ENCODE assay signal across 10 cellular contexts in the genomic region with DNA sequence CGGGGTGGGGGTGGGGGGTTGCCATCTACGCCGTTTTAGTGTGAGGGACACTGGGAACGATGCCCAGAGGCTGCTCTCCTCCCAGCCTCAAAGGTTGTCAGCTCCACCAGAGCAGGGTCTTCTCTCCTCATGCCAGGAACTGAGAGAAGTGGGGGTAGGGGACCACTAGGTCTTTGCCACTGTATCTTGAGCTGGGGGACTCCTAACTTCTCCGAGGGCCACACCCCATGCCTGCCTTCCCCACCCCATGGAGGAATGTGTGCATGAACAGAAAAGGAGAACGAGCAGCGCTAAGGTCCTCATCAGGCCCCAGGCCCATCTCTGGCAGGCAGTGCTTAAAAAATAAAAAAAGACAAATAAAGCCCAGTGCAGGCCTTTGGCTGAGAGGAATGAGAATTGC. TPM values are rescaled to one million over a fixed set of nuclear protein-coding genes. Genes with fewer than 3 reads are reported as not detected.
A peak's percentile ranks its signal among the peaks of the same experiment; 100 is the strongest.
DNase-seq lines count a peak whose midpoint lies in the region; ATAC-seq and TF ChIP-seq lines count a peak whose summit lies in the region.
"Had no signal": no experiment of that assay in that cellular context is flagged by ENCODE, and none has a peak within 500 bp of the region (broad histone marks: within the 10 kb centered on the region; RNA-seq: fewer than 3 reads in every experiment).

No MANE protein-coding gene starts in this region.

- ATAC-seq in HG03097 (IDR thresholded peaks at IDR 0.05; ENCODE audit: low FRiP score, unreplicated experiment): no peak
- ATAC-seq in HG03108 (IDR thresholded peaks at IDR 0.05; ENCODE audit: unreplicated experiment): no peak
- ATAC-seq in GM19328 (IDR thresholded peaks at IDR 0.05; ENCODE audit: unreplicated experiment): no peak

- H3K4me1 ChIP-seq in right atrium auricular region (peaks cover 0 to 56% of the 10 kb centered on the region in 2 donors), sigmoid colon (peaks cover 0 to 69% (median 66%) of the 10 kb centered on the region in 4 donors)

- peak overlapping the region; percentile 97 for H3K27ac Mint-ChIP-seq in HFFc6

- TF ChIP-seq EP300 in sigmoid colon (IDR thresholded peaks at IDR 0.05): no peak

- H3K9me3 ChIP-seq in WERI-Rb-1 (ENCODE audit: severe bottlenecking) (no peaks in the 10 kb centered on the region), right atrium auricular region (no peaks in the 10 kb centered on the region), sigmoid colon (no peaks in the 10 kb centered on the region)

- no peak for DNase-seq in HFFc6
- no peak for DNase-seq in WERI-Rb-1
- DNase-seq in right atrium auricular region (ENCODE audit: low spot score): no peak
- DNase-seq in sigmoid colon: no peak
- DNase-seq: activated CD8-positive, alpha-beta memory T cell treated with anti-CD3 and anti-CD28 coated beads, Interleukin-2, amount 50 U/mL, for 48 hours; NCI-H1092 had no signal

- H3K36me3 ChIP-seq in WERI-Rb-1: peaks cover 31% of the 10 kb centered on the region
- H3K36me3 ChIP-seq in right atrium auricular region: peaks cover 15% of the 10 kb centered on the region
- H3K36me3 ChIP-seq in sigmoid colon: peaks cover 11 to 16% (median 16%) of the 10 kb centered on the region in 4 donors

- no peak overlapping the region for H3K4me3 ChIP-seq in WERI-Rb-1 (ENCODE audit: low read depth, low read length)
- H3K4me3 ChIP-seq in right atrium auricular region: no peak overlapping the region
- H3K4me3 ChIP-seq in sigmoid colon: no peak overlapping the region

- H3K27me3 ChIP-seq in WERI-Rb-1 (ENCODE audit: insufficient read depth, low read depth, severe bottlenecking): no peaks in the 10 kb centered on the region
- no peaks in the 10 kb centered on the region for H3K27me3 ChIP-seq in right atrium auricular region
- H3K27me3 ChIP-seq in sigmoid colon: no peaks in the 10 kb centered on the region

- H3K36me3 Mint-ChIP-seq in HFFc6 (ENCODE audit: low read depth): peaks cover 1% of the 10 kb centered on the region; the same call in 1 of the 2 replicates

- intact Hi-C loops in sigmoid colon (cut with DNase I): no loop called here

- no peak for TF ChIP-seq POLR2A in sigmoid colon (IDR thresholded peaks at IDR 0.05)

- H3K27ac ChIP-seq in WERI-Rb-1 (peak overlapping the region; percentile 88), right atrium auricular region (peak overlapping the region; percentile 73 to 84), sigmoid colon (peak overlapping the region; percentile 86 to 88 (median 87))

- peaks cover 44% of the 10 kb centered on the region for H3K4me1 Mint-ChIP-seq in HFFc6 (ENCODE audit: low read depth)

- H3K27me3 Mint-ChIP-seq in HFFc6 (ENCODE audit: insufficient read depth): peaks cover 13% of the 10 kb centered on the region
- H3K27me3 Mint-ChIP-seq: memory B cell had no signal

- no peaks in the 10 kb centered on the region for H3K9me3 Mint-ChIP-seq in HFFc6
- H3K9me3 Mint-ChIP-seq: memory B cell had no signal

- peak overlapping the region; percentile 27; the same call in 1 of the 2 replicates for H3K4me3 Mint-ChIP-seq in HFFc6

- TF ChIP-seq CTCF in HFFc6 (IDR thresholded peaks at IDR 0.05): no peak
- no peak for TF ChIP-seq CTCF in WERI-Rb-1 (IDR thresholded peaks at IDR 0.05; ENCODE audit: low read depth, low read length)
- no peak for TF ChIP-seq CTCF in right atrium auricular region (IDR thresholded peaks at IDR 0.05)
- no peak for TF ChIP-seq CTCF in sigmoid colon (IDR thresholded peaks at IDR 0.05)

- 33 to 51% methylated on average over 7 of the region's 7 CpGs for WGBS in sigmoid colon, 2 donors

RNA-seq across cellular contexts. Expression of a gene that starts 1.4 kb away (rescaled TPM):
- total RNA-seq in HFFc6 (2021; fragmentation: NEBNext Ultra II Directional; extraction: Animal tissue kit (Norgen Biotek cat#: 25700)): 10 to 100 TPM; 26.4 to 42.5 (median 28.1) TPM
- total RNA-seq in right atrium auricular region (100 to 1,000 TPM in 1 of 2 donors, 10 to 100 TPM in 1; 81.4 to 101 TPM), sigmoid colon (100 to 1,000 TPM; 178 to 251 (median 201) TPM)
- 10 to 100 TPM in 2 of 3 donors, 1 to 10 TPM in 1; 8.3 to 66.2 (median 13.2) TPM for polyA plus RNA-seq in sigmoid colon

RNA-seq across cellular contexts. Expression of a gene that starts 4.3 kb away (rescaled TPM):
- 10 to 100 TPM; 19.9 to 23.7 (median 21.3) TPM for total RNA-seq in HFFc6 (2021; fragmentation: NEBNext Ultra II Directional; extraction: Animal tissue kit (Norgen Biotek cat#: 25700))
- 10 to 100 TPM; 13.9 to 18.4 TPM for total RNA-seq in right atrium auricular region
- total RNA-seq in sigmoid colon: 10 to 100 TPM; 15.0 to 23.3 (median 16.6) TPM
- polyA plus RNA-seq in sigmoid colon: 10 to 100 TPM; 13.6 to 26.9 (median 16.8) TPM

RNA-seq across cellular contexts. Expression of a gene that starts 13.3 kb away (rescaled TPM):
- 100 to 1,000 TPM; 371 to 461 (median 401) TPM for total RNA-seq in HFFc6 (2021; fragmentation: NEBNext Ultra II Directional; extraction: Animal tissue kit (Norgen Biotek cat#: 25700))
- total RNA-seq in right atrium auricular region (10 to 100 TPM; 69.5 to 80.5 TPM), sigmoid colon (10 to 100 TPM; 49.2 to 80.4 (median 57.0) TPM)
- polyA plus RNA-seq in sigmoid colon: 10 to 100 TPM; 58.5 to 75.2 (median 63.1) TPM

RNA-seq across cellular contexts. Expression of a gene that starts 17.2 kb away (rescaled TPM):
- total RNA-seq in HFFc6 (2021; fragmentation: NEBNext Ultra II Directional; extraction: Animal tissue kit (Norgen Biotek cat#: 25700)): 100 to 1,000 TPM in 3 of 6 experiments, 10 to 100 TPM in 3; 52.7 to 111 (median 98.8) TPM
- 10 to 100 TPM; 20.0 to 23.8 TPM for total RNA-seq in right atrium auricular region
- 10 to 100 TPM; 10.2 to 35.7 (median 25.7) TPM for total RNA-seq in sigmoid colon
- 100 to 1,000 TPM in 1 of 3 donors, 10 to 100 TPM in 2; 73.3 to 104 (median 95.5) TPM for polyA plus RNA-seq in sigmoid colon

RNA-seq across cellular contexts. Expression of a gene that starts 20.7 kb away (rescaled TPM):
- 10 to 100 TPM; 29.1 to 33.4 (median 32.5) TPM for total RNA-seq in HFFc6 (2021; fragmentation: NEBNext Ultra II Directional; extraction: Animal tissue kit (Norgen Biotek cat#: 25700))
- total RNA-seq in right atrium auricular region: 10 to 100 TPM; 15.7 to 21.2 TPM
- 10 to 100 TPM; 11.1 to 19.6 (median 13.7) TPM for total RNA-seq in sigmoid colon
- 10 to 100 TPM; 53.1 to 54.1 (median 53.2) TPM for polyA plus RNA-seq in sigmoid colon

Comparison
In these comparisons a context has a peak if more than half of its experiments do, and no peak if none do; other contexts are left out.
1. RNA of a gene that starts 13.3 kb away (total RNA-seq): 371 to 461 TPM in HFFc6; 69.5 to 80.5 TPM in right atrium auricular region and 49.2 to 80.4 TPM in sigmoid colon; every median in the first group is over 4 times any median in the second.
2. Peak in every context shown above with its lines, with median percentiles within 50 percentile points of each other: H3K27ac ChIP-seq.